19 cellular contexts compared by ENCODE assay signal in the genomic region with DNA sequence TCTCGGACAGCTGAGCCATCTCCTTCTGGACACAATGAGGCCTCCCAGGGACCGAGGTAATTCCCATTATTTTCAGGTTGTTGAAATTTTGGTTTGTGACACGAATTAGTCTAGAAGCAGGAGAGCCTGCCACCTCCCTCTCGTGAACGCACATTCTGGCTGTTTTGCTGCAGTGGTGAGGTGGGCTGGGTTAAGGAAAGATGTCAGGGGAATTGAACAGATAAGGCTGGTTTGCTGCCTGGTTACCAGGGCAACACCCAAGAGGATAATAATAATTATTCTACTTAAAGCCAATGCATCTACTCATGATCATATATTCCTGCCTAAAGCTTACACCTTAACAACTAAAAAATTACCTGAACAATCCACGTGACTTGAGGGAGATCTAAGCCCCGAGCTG. TPM values are rescaled to one million over a fixed set of nuclear protein-coding genes. Genes with fewer than 3 reads are reported as not detected.
DNase-seq lines count a peak whose midpoint lies in the region; FAIRE-seq and TF ChIP-seq lines count a peak whose summit lies in the region.
"Had no signal": no experiment of that assay in that cellular context is flagged by ENCODE, and none has a peak within 500 bp of the region (broad histone marks: within the 10 kb centered on the region; RNA-seq: fewer than 3 reads in every experiment).

No MANE protein-coding gene starts in this region.

- FAIRE-seq in keratinocyte (lab: Jason Lieb, UNC) (no peak), small intestine (lab: Jason Lieb, UNC) (no peak)
- FAIRE-seq: D721Med had no signal

- dilution Hi-C loops in keratinocyte (cut with MboI; ENCODE audit: extremely low pct_ligation_motif_present, low sequenced_read_pairs): no loop called here

- no peak for TF ChIP-seq CTCF in choroid plexus epithelial cell (conservative IDR thresholded peaks at IDR 0.05; ENCODE audit: low read depth, low read length)
- TF ChIP-seq CTCF in keratinocyte (optimal IDR thresholded peaks at IDR 0.05 in 1 of 3, IDR thresholded peaks at IDR 0.05 in 1 of 3, conservative IDR thresholded peaks at IDR 0.05 in 1 of 3; ENCODE audit: extremely low read depth in 1 of 3, insufficient read depth in 2 of 3, low read length in 3 of 3): no peak

- no peaks in the 10 kb centered on the region for H4K20me1 ChIP-seq in keratinocyte (ENCODE audit: control insufficient read depth, extremely low read depth, insufficient read depth, low read length)

- WGBS in small intestine, 3 donors: 91 to 93% (median 92%) methylated on average over 7 of the region's 7 CpGs

- H3K79me2 ChIP-seq in keratinocyte (ENCODE audit: control insufficient read depth, insufficient read depth, low read length): no peaks in the 10 kb centered on the region

- peaks cover 15% of the 10 kb centered on the region for H3K4me1 ChIP-seq in SJSA1 (replicated peaks)
- peaks cover 30% of the 10 kb centered on the region for H3K4me1 ChIP-seq in keratinocyte (ENCODE audit: control insufficient read depth, extremely low read depth, insufficient read depth, low read length)
- H3K4me1 ChIP-seq in skeletal muscle satellite cell (ENCODE audit: control insufficient read depth, insufficient read depth, low read length): peaks cover 14% of the 10 kb centered on the region
- no peaks in the 10 kb centered on the region for H3K4me1 ChIP-seq in small intestine (ENCODE audit: control insufficient read depth in 2 of 2, insufficient read depth in 1 of 2, low read depth in 1 of 2, low read length in 1 of 2)

- H3K27me3 ChIP-seq in SJSA1 (replicated peaks) (no peaks in the 10 kb centered on the region), keratinocyte (ENCODE audit: control insufficient read depth, extremely low read depth, insufficient read depth, low read length) (no peaks in the 10 kb centered on the region), skeletal muscle satellite cell (ENCODE audit: control insufficient read depth, insufficient read depth, low read length) (no peaks in the 10 kb centered on the region), small intestine (ENCODE audit: control insufficient read depth in 2 of 2, insufficient read depth in 2 of 2, low read length in 2 of 2) (no peaks in the 10 kb centered on the region)

- H3K36me3 ChIP-seq in SJSA1 (peaks cover 39% of the 10 kb centered on the region), keratinocyte (ENCODE audit: control insufficient read depth in 2 of 2, extremely low read depth in 1 of 2, insufficient read depth in 2 of 2, low read length in 2 of 2) (peaks cover 22 to 29% of the 10 kb centered on the region in 2 experiments), skeletal muscle satellite cell (ENCODE audit: insufficient read depth, low read length) (peaks cover 34% of the 10 kb centered on the region), small intestine (ENCODE audit: control insufficient read depth in 2 of 2, insufficient read depth in 2 of 2, low read length in 2 of 2) (peaks cover 11 to 12% of the 10 kb centered on the region in 2 donors)

- H3K9me1 ChIP-seq in keratinocyte (ENCODE audit: control insufficient read depth, extremely low read depth, insufficient read depth, low read length): peaks cover 3% of the 10 kb centered on the region

- H3K4me2 ChIP-seq in keratinocyte (ENCODE audit: control insufficient read depth, extremely low read depth, insufficient read depth, low read depth, low read length) (peak overlapping the region; percentile 74), skeletal muscle satellite cell (ENCODE audit: low read length) (peak overlapping the region; percentile 11)

- no peaks in the 10 kb centered on the region for H3K4me1 Mint-ChIP-seq in activated naive CD4-positive, alpha-beta T cell treated with anti-CD3 and anti-CD28 coated beads, Interleukin-2, amount 10 ng/mL, durations not matched to agents 7 days and 5 days

- peak overlapping the region; percentile 11 for H3K9ac ChIP-seq in keratinocyte (ENCODE audit: control insufficient read depth, extremely low read depth, insufficient read depth, low read length)
- no peak overlapping the region for H3K9ac ChIP-seq in skeletal muscle satellite cell (ENCODE audit: low read depth, low read length)

- H3K27ac Mint-ChIP-seq in activated naive CD4-positive, alpha-beta T cell treated with anti-CD3 and anti-CD28 coated beads, Interleukin-2, amount 10 ng/mL, durations not matched to agents 7 days and 5 days: no peak overlapping the region
- H3K27ac Mint-ChIP-seq: CD8-positive, alpha-beta T cell had no signal

- CTCF ChIA-PET in activated naive CD4-positive, alpha-beta T cell treated with anti-CD3 and anti-CD28 coated beads, Interleukin-2, amount 10 ng/mL, durations not matched to agents 7 days and 5 days (lab: Charles Lee): no interaction called here

- H3K36me3 Mint-ChIP-seq in activated naive CD4-positive, alpha-beta T cell treated with anti-CD3 and anti-CD28 coated beads, Interleukin-2, amount 10 ng/mL, durations not matched to agents 7 days and 5 days: peaks cover 10% of the 10 kb centered on the region

- H2AFZ ChIP-seq in keratinocyte (ENCODE audit: control insufficient read depth, low read length): no peak overlapping the region

- H3K27me3 Mint-ChIP-seq in activated naive CD4-positive, alpha-beta T cell treated with anti-CD3 and anti-CD28 coated beads, Interleukin-2, amount 10 ng/mL, durations not matched to agents 7 days and 5 days: no peaks in the 10 kb centered on the region

- DNase-seq in SJSA1 (ENCODE audit: low read depth in 1 of 2, low spot score in 2 of 2): no peak
- DNase-seq in choroid plexus epithelial cell (ENCODE audit: low read depth): peak; percentile 22
- no peak for DNase-seq in keratinocyte (ENCODE audit: low read depth, low spot score)
- no peak for DNase-seq in activated naive CD4-positive, alpha-beta T cell treated with anti-CD3 and anti-CD28 coated beads, Interleukin-2, amount 10 ng/mL, durations not matched to agents 7 days and 5 days
- DNase-seq in foreskin melanocyte: no peak
- DNase-seq in small intestine: no peak
- DNase-seq: CD8-positive, alpha-beta T cell; DMS79 treated with DMSO at 0.1 percent for 48 hours; KBM-7; MV-4-11; NCI-H2029; NCI-H2171 treated with DMSO at 0.1 percent for 48 hours; NCI-H510A; NCI-H82; SHP77 treated with DMSO at 0.1 percent for 48 hours had no signal

- H3K27ac ChIP-seq in SJSA1: peak overlapping the region; percentile 36
- H3K27ac ChIP-seq in keratinocyte (ENCODE audit: control insufficient read depth, insufficient read depth, low read length): peak overlapping the region; percentile 81
- no peak overlapping the region for H3K27ac ChIP-seq in small intestine (ENCODE audit: low read depth in 1 of 2, low read length in 1 of 2)

- H3K4me3 Mint-ChIP-seq in activated naive CD4-positive, alpha-beta T cell treated with anti-CD3 and anti-CD28 coated beads, Interleukin-2, amount 10 ng/mL, durations not matched to agents 7 days and 5 days: no peak overlapping the region
- H3K4me3 Mint-ChIP-seq: CD8-positive, alpha-beta T cell had no signal

- H3K9me3 ChIP-seq in SJSA1 (replicated peaks): no peaks in the 10 kb centered on the region
- H3K9me3 ChIP-seq in keratinocyte (ENCODE audit: control insufficient read depth, low read depth, low read length): no peaks in the 10 kb centered on the region
- H3K9me3 ChIP-seq in skeletal muscle satellite cell (replicated peaks; ENCODE audit: low read length): no peaks in the 10 kb centered on the region
- no peaks in the 10 kb centered on the region for H3K9me3 ChIP-seq in small intestine (ENCODE audit: control insufficient read depth, low read depth)

- H3K4me3 ChIP-seq in SJSA1 (no peak overlapping the region), choroid plexus epithelial cell (ENCODE audit: low read depth, low read length) (no peak overlapping the region), keratinocyte (ENCODE audit: control insufficient read depth in 2 of 3, extremely low read depth in 1 of 3, insufficient read depth in 2 of 3, low read depth in 1 of 3, low read length in 3 of 3) (peak overlapping the region in 1 of 3 experiments; percentile 0), skeletal muscle satellite cell (ENCODE audit: low read length) (no peak overlapping the region), small intestine (ENCODE audit: low read depth in 1 of 2, low read length in 2 of 2) (no peak overlapping the region)

- H3K9me3 Mint-ChIP-seq in activated naive CD4-positive, alpha-beta T cell treated with anti-CD3 and anti-CD28 coated beads, Interleukin-2, amount 10 ng/mL, durations not matched to agents 7 days and 5 days: no peaks in the 10 kb centered on the region
- H3K9me3 Mint-ChIP-seq: CD8-positive, alpha-beta T cell had no signal

RNA-seq across cellular contexts. Expression of a gene that starts 38.1 kb away (rescaled TPM):
- 9.7 and 12.1 TPM in 2 replicates for total RNA-seq in SJSA1 (2014; rRNA removed; shearing (Covaris generic))
- polyA plus RNA-seq in keratinocyte (18.8 to 25.2 TPM (median 21.0 TPM) in 3 replicates), small intestine (1 to 10 TPM; 2.2 to 6.1 (median 3.8) TPM)
- 6.1 TPM for polyA plus RNA-seq in keratinocyte (2011; ENCODE audit: low read depth)
- polyA plus RNA-seq in keratinocyte (2011; cell fraction: cytosol; rRNA removed): 13.8 and 18.7 TPM in 2 replicates
- polyA plus RNA-seq in keratinocyte (2011; cell fraction: nucleus; rRNA removed): 32.8 and 33.9 TPM in 2 replicates
- 15.6 and 18.5 TPM in 2 replicates for polyA plus RNA-seq in keratinocyte (2012; ENCODE audit: low replicate concordance)
- polyA minus RNA-seq in keratinocyte: 18.0 to 25.9 TPM (median 24.5 TPM) in 3 replicates
- polyA minus RNA-seq in keratinocyte (2011; cell fraction: cytosol; rRNA and poly(A)+ RNA removed): 21.1 TPM
- polyA minus RNA-seq in keratinocyte (2011; cell fraction: nucleus; rRNA and poly(A)+ RNA removed): 22.9 and 34.7 TPM in 2 replicates
- 15.1 and 16.2 TPM in 2 replicates for total RNA-seq in skeletal muscle satellite cell (2012; rRNA removed)

RNA-seq across cellular contexts. Expression of a gene that starts 38.6 kb away (rescaled TPM):
- total RNA-seq in SJSA1 (2014; rRNA removed; shearing (Covaris generic)): 10.9 and 17.1 TPM in 2 replicates
- polyA plus RNA-seq in keratinocyte (5.2 to 7.7 TPM (median 6.6 TPM) in 3 replicates), small intestine (1 to 10 TPM; 1.6 to 5.0 (median 1.8) TPM)
- polyA plus RNA-seq in keratinocyte (2011; ENCODE audit: low read depth): 2.2 TPM
- 4.5 and 6.7 TPM in 2 replicates for polyA plus RNA-seq in keratinocyte (2011; cell fraction: cytosol; rRNA removed)
- polyA plus RNA-seq in keratinocyte (2011; cell fraction: nucleus; rRNA removed): 7.4 and 8.8 TPM in 2 replicates
- polyA plus RNA-seq in keratinocyte (2012; ENCODE audit: low replicate concordance): 6.7 and 12.5 TPM in 2 replicates
- 7.4 to 13.8 TPM (median 12.5 TPM) in 3 replicates for polyA minus RNA-seq in keratinocyte
- polyA minus RNA-seq in keratinocyte (2011; cell fraction: cytosol; rRNA and poly(A)+ RNA removed): 9.0 TPM
- 8.7 and 17.3 TPM in 2 replicates for polyA minus RNA-seq in keratinocyte (2011; cell fraction: nucleus; rRNA and poly(A)+ RNA removed)
- total RNA-seq in skeletal muscle satellite cell (2012; rRNA removed): 17.2 and 19.2 TPM in 2 replicates

RNA-seq across cellular contexts. Expression of a gene that starts 49.3 kb away (rescaled TPM):
- not detected in 2 replicates for total RNA-seq in SJSA1 (2014; rRNA removed; shearing (Covaris generic))
- polyA plus RNA-seq in keratinocyte (not detected in 3 replicates), small intestine (not detected)
- polyA plus RNA-seq in keratinocyte (2011; ENCODE audit: low read depth): not detected
- not detected in 2 replicates for polyA plus RNA-seq in keratinocyte (2011; cell fraction: cytosol; rRNA removed)
- not detected in 2 replicates for polyA plus RNA-seq in keratinocyte (2011; cell fraction: nucleus; rRNA removed)
- polyA plus RNA-seq in keratinocyte (2012; ENCODE audit: low replicate concordance): not detected in 2 replicates
- not detected in 3 replicates for polyA minus RNA-seq in keratinocyte
- polyA minus RNA-seq in keratinocyte (2011; cell fraction: cytosol; rRNA and poly(A)+ RNA removed): not detected
- polyA minus RNA-seq in keratinocyte (2011; cell fraction: nucleus; rRNA and poly(A)+ RNA removed): not detected in 2 replicates
- not detected in 2 replicates for total RNA-seq in skeletal muscle satellite cell (2012; rRNA removed)
- total RNA-seq: CD8-positive, alpha-beta T cell; G401 had no signal
- polyA plus RNA-seq: BJ had no signal

Comparison
In these comparisons a context has a peak if more than half of its experiments do, and no peak if none do; other contexts are left out.
1. H3K27ac ChIP-seq: peak in SJSA1 (single experiment) and keratinocyte (single experiment); none in small intestine (0 of 2).